9 cellular contexts compared by ENCODE assay signal in the genomic region with DNA sequence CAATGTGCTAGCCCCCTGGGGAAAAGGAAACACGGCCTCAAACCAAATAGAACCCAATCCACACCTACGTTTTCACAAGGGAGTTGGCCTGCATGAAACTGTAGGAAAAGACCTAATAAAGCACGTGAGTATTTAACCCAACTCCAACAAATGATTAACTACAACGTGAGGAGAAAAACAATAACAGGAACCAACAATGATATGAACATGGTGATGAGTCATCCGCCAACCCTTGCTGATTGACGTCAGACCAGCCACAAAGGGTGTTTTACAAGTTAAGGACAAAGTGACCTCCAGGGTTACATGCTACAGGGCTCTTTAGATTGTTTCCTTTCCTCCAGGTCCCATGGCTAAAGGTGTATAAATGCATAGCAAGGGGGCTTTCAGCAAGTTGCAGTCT.
DNase-seq lines count a peak whose midpoint lies in the region; ATAC-seq and TF ChIP-seq lines count a peak whose summit lies in the region.
"Had no signal": no experiment of that assay in that cellular context is flagged by ENCODE, and none has a peak within 500 bp of the region (broad histone marks: within the 10 kb centered on the region; RNA-seq: fewer than 3 reads in every experiment).

No MANE protein-coding gene starts in this region.

- TF ChIP-seq CTCF in gastrocnemius medialis (IDR thresholded peaks at IDR 0.05 in 4 of 5, conservative IDR thresholded peaks at IDR 0.05 in 1 of 5): no peak

- H3K27ac ChIP-seq in gastrocnemius medialis: peak overlapping the region; percentile 27 to 64 (median 56)

- peaks cover 10 to 18% of the 10 kb centered on the region in 2 donors for H3K4me1 ChIP-seq in gastrocnemius medialis

- in situ Hi-C loops in gastrocnemius medialis (cut with MboI; ENCODE audit: low sequenced_read_pairs in 4 of 4): no loop called here

- DNase-seq in activated CD8-positive, alpha-beta memory T cell treated with anti-CD3 and anti-CD28 coated beads, Interleukin-2, amount 50 U/mL, for 1 hour (ENCODE audit: extremely low read depth): peak; percentile 13
- DNase-seq in activated CD8-positive, alpha-beta memory T cell treated with anti-CD3 and anti-CD28 coated beads for 24 hours: no peak
- peak; percentile 22 for DNase-seq in activated CD8-positive, alpha-beta memory T cell treated with anti-CD3 and anti-CD28 coated beads, Interleukin-2, amount 50 U/mL, for 4 hours
- DNase-seq in foreskin melanocyte: peak; percentile 78
- peak in 1 of 2 donors; percentile 44 for DNase-seq in gastrocnemius medialis
- DNase-seq in mesenteric fat pad (ENCODE audit: low spot score): no peak

- H3K36me3 ChIP-seq in gastrocnemius medialis: no peaks in the 10 kb centered on the region
- H3K36me3 ChIP-seq: BLaER1 treated with 17β-estradiol and CSF1 and Interleukin-3, amounts not matched to agents 10 nM and 100 nM had no signal

- H3K27me3 ChIP-seq in gastrocnemius medialis: no peaks in the 10 kb centered on the region
- H3K27me3 ChIP-seq: BLaER1 treated with 17β-estradiol and CSF1 and Interleukin-3, amounts not matched to agents 10 nM and 100 nM had no signal

- no peak for TF ChIP-seq POLR2A in gastrocnemius medialis (IDR thresholded peaks at IDR 0.05)

- ATAC-seq in HG03571 (IDR thresholded peaks at IDR 0.05; ENCODE audit: unreplicated experiment) (peak; percentile 78), gastrocnemius medialis (peak; percentile 42 to 50), GM18502 (IDR thresholded peaks at IDR 0.05; ENCODE audit: poor library complexity, unreplicated experiment) (no peak)

- H3K4me3 ChIP-seq in gastrocnemius medialis: no peak overlapping the region
- H3K4me3 ChIP-seq: BLaER1 treated with 17β-estradiol and CSF1 and Interleukin-3, amounts not matched to agents 10 nM and 100 nM had no signal

- H3K9me3 ChIP-seq in gastrocnemius medialis: no peaks in the 10 kb centered on the region

- intact Hi-C loops in gastrocnemius medialis (cut with DNase I; ENCODE audit: low total_unique reads): no loop called here

Comparison
In these comparisons a context has a peak if more than half of its experiments do, and no peak if none do; other contexts are left out.
1. DNase-seq: peak in activated CD8-positive, alpha-beta memory T cell treated with anti-CD3 and anti-CD28 coated beads, Interleukin-2, amount 50 U/mL, for 1 hour (single experiment), activated CD8-positive, alpha-beta memory T cell treated with anti-CD3 and anti-CD28 coated beads, Interleukin-2, amount 50 U/mL, for 4 hours (single experiment) and foreskin melanocyte (single experiment); none in activated CD8-positive, alpha-beta memory T cell treated with anti-CD3 and anti-CD28 coated beads for 24 hours (single experiment) and mesenteric fat pad (single experiment).